ENCODE assay signal across 29 cellular contexts in the genomic region with DNA sequence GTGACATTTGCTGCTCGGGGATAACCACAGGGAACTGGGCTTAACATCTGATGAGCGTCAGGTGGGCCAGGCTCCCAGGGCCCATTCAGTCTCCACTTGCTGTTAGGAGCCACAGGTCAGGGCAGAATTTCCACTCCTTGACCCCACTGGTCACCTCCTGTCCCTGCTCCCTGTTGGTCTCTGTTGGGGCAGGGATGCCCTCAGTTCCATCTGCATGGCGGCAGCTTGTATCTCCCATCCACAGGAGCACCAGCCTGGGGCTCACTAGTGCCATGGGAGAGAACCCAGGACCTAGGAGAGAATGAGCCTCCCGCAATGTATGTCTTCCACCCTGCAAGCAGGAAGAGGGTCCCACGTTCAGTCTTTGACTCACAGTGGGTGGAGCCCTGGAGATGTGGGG.
DNase-seq lines count a peak whose midpoint lies in the region; ATAC-seq and TF ChIP-seq lines count a peak whose summit lies in the region.
"Had no signal": no experiment of that assay in that cellular context is flagged by ENCODE, and none has a peak within 500 bp of the region (broad histone marks: within the 10 kb centered on the region; RNA-seq: fewer than 3 reads in every experiment).

No MANE protein-coding gene starts in this region.

- H3K9me3 Mint-ChIP-seq in brain (no peaks in the 10 kb centered on the region), neural progenitor cell (no peaks in the 10 kb centered on the region)
- H3K9me3 Mint-ChIP-seq: activated B cell treated with CpG ODN at 0.5 μM for 24 hours; activated T-helper 2 cell treated with anti-CD3 and anti-CD28 coated beads, Interferon-gamma antibody, Interleukin-2, Interleukin-4, amounts not matched to agents 10 μg/mL and 5 μg/mL and 100 μg/mL, durations not matched to agents 14 hours and 24 hours and 36 hours; effector memory CD8-positive, alpha-beta T cell had no signal

- peaks cover 80% of the 10 kb centered on the region for H3K79me2 ChIP-seq in neural progenitor cell (ENCODE audit: low read depth)

- H3K27ac ChIP-seq in BLaER1 treated with 17β-estradiol and CSF1 and Interleukin-3, amounts not matched to agents 10 nM and 100 nM: peak overlapping the region in 8 of 11 experiments; percentile 11 to 84 (median 48); a peak in 11 of 22 replicates
- H3K27ac ChIP-seq in HEK293 (ENCODE audit: extremely low read depth, low read depth, low read length): no peak overlapping the region
- H3K27ac ChIP-seq in neural progenitor cell: no peak overlapping the region
- H3K27ac ChIP-seq: heart left ventricle, Peyer's patch, upper lobe of right lung had no signal

- no peak overlapping the region for H3K4me3 ChIP-seq in BLaER1 treated with 17β-estradiol and CSF1 and Interleukin-3, amounts not matched to agents 10 nM and 100 nM
- H3K4me3 ChIP-seq in HEK293 (ENCODE audit: low read depth, low read length): no peak overlapping the region
- no peak overlapping the region for H3K4me3 ChIP-seq in neural progenitor cell
- H3K4me3 ChIP-seq: heart left ventricle, MG63, Peyer's patch, upper lobe of right lung had no signal

- no peaks in the 10 kb centered on the region for H3K27me3 ChIP-seq in BLaER1 treated with 17β-estradiol and CSF1 and Interleukin-3, amounts not matched to agents 10 nM and 100 nM
- no peaks in the 10 kb centered on the region for H3K27me3 ChIP-seq in neural progenitor cell
- H3K27me3 ChIP-seq: heart left ventricle, MG63, Peyer's patch, upper lobe of right lung had no signal

- H4K20me1 ChIP-seq in BLaER1 treated with 17β-estradiol and CSF1 and Interleukin-3, amounts not matched to agents 10 nM and 100 nM: no peaks in the 10 kb centered on the region; a peak in 2 of 22 replicates
- peaks cover 56% of the 10 kb centered on the region for H4K20me1 ChIP-seq in neural progenitor cell (ENCODE audit: low read depth)

- no peak overlapping the region for H2AFZ ChIP-seq in neural progenitor cell (replicated peaks)

- TF ChIP-seq CTCF in HEK293 (tag by site-specific recombination; IDR thresholded peaks at IDR 0.05) (no peak), brain (conservative IDR thresholded peaks at IDR 0.05) (no peak), neural progenitor cell (IDR thresholded peaks at IDR 0.05) (no peak), GM20000 (IDR thresholded peaks at IDR 0.05; ENCODE audit: extremely low read depth, missing control alignments) (no peak)

- peaks cover 40 to 100% (median 94%) of the 10 kb centered on the region in 10 experiments for H3K4me1 ChIP-seq in BLaER1 treated with 17β-estradiol and CSF1 and Interleukin-3, amounts not matched to agents 10 nM and 100 nM
- H3K4me1 ChIP-seq in HEK293 (ENCODE audit: control insufficient read depth, insufficient read depth, low read length) (peaks cover 37% of the 10 kb centered on the region), neural progenitor cell (peaks cover 74% of the 10 kb centered on the region)
- H3K4me1 ChIP-seq: upper lobe of right lung had no signal

- H3K4me2 ChIP-seq in BLaER1 treated with 17β-estradiol and CSF1 and Interleukin-3, amounts not matched to agents 10 nM and 100 nM: peak overlapping the region; percentile 68 to 97 (median 82); a peak in 20 of 22 replicates
- no peak overlapping the region for H3K4me2 ChIP-seq in neural progenitor cell

- no peaks in the 10 kb centered on the region for H3K36me3 Mint-ChIP-seq in brain
- peaks cover 25% of the 10 kb centered on the region for H3K36me3 Mint-ChIP-seq in neural progenitor cell

- peaks cover 35% of the 10 kb centered on the region for H3K4me1 Mint-ChIP-seq in brain
- H3K4me1 Mint-ChIP-seq in neural progenitor cell: peaks cover 49% of the 10 kb centered on the region

- POLR2A ChIA-PET in HEK293 (lab: Yijun Ruan, JAX): no interaction called here

- H3K9me3 ChIP-seq in BLaER1 treated with 17β-estradiol and CSF1 and Interleukin-3, amounts not matched to agents 10 nM and 100 nM (replicated peaks in 1 of 11): no peaks in the 10 kb centered on the region
- H3K9me3 ChIP-seq in HEK293 (ENCODE audit: control insufficient read depth, insufficient read depth, low read depth, low read length) (no peaks in the 10 kb centered on the region), neural progenitor cell (ENCODE audit: low read depth) (no peaks in the 10 kb centered on the region)
- H3K9me3 ChIP-seq: heart left ventricle, MG63, Peyer's patch, upper lobe of right lung had no signal

- CTCF ChIA-PET in HEK293 (lab: Yijun Ruan, JAX): no interaction called here

- H3K36me3 ChIP-seq in BLaER1 treated with 17β-estradiol and CSF1 and Interleukin-3, amounts not matched to agents 10 nM and 100 nM: peaks cover 0 to 65% (median 11%) of the 10 kb centered on the region in 11 experiments; a peak in 12 of 22 replicates
- H3K36me3 ChIP-seq in HEK293 (ENCODE audit: control insufficient read depth in 2 of 2, insufficient read depth in 1 of 2, low read length in 2 of 2) (peaks cover 0 to 4% of the 10 kb centered on the region in 2 experiments; a peak in 1 of 3 replicates), neural progenitor cell (no peaks in the 10 kb centered on the region)
- H3K36me3 ChIP-seq: MG63, Peyer's patch, upper lobe of right lung had no signal

- peaks cover 35% of the 10 kb centered on the region for H3F3A ChIP-seq in neural progenitor cell (ENCODE audit: low read depth)

- no peak for ATAC-seq in GM21447 (IDR thresholded peaks at IDR 0.05; ENCODE audit: unreplicated experiment)
- no peak for ATAC-seq in HG02938 (IDR thresholded peaks at IDR 0.05; ENCODE audit: unreplicated experiment)
- ATAC-seq: effector memory CD8-positive, alpha-beta T cell; heart left ventricle; left colon; upper lobe of right lung had no signal

- H3K27ac Mint-ChIP-seq in brain: peak overlapping the region in 3 of 5 experiments; percentile 43 to 96 (median 73)
- H3K27ac Mint-ChIP-seq in neural progenitor cell: peak overlapping the region; percentile 86

- H3K9ac ChIP-seq in BLaER1 treated with 17β-estradiol and CSF1 and Interleukin-3, amounts not matched to agents 10 nM and 100 nM: peak overlapping the region in 4 of 11 experiments; percentile 7 to 61 (median 46); a peak in 3 of 22 replicates
- no peak overlapping the region for H3K9ac ChIP-seq in neural progenitor cell

- DNase-seq in neural progenitor cell (ENCODE audit: low spot score): no peak
- no peak for DNase-seq in GM20000 (ENCODE audit: low spot score)
- DNase-seq in NCI-H345 treated with DMSO at 0.1 percent for 48 hours (lab: John Stamatoyannopoulos, UW; ENCODE audit: unreplicated experiment): no peak
- DNase-seq: activated B cell treated with CpG ODN at 0.5 μM for 24 hours; activated CD4-positive, alpha-beta T cell treated with anti-CD3 and anti-CD28 coated beads, Interleukin-2, amount 50 U/mL, for 4 hours; anterior cingulate cortex; cortex of kidney; effector memory CD8-positive, alpha-beta T cell; EL; GOT3; heart left ventricle; left colon; mammary epithelial cell; MG63; NCI-H2029 treated with DMSO at 0.1 percent for 48 hours; NCI-H2227 treated with DMSO at 0.1 percent for 48 hours; occipital lobe; Peyer's patch; SIG-M5; substantia nigra; T-helper 9 cell; upper lobe of right lung had no signal

- H3K27me3 Mint-ChIP-seq in brain (no peaks in the 10 kb centered on the region), neural progenitor cell (ENCODE audit: insufficient read depth, low read depth) (peaks cover 6% of the 10 kb centered on the region)
- H3K27me3 Mint-ChIP-seq: activated B cell treated with CpG ODN at 0.5 μM for 24 hours; activated naive CD8-positive, alpha-beta T cell; effector memory CD8-positive, alpha-beta T cell had no signal

- H3K4me3 Mint-ChIP-seq in brain: no peak overlapping the region
- peak overlapping the region; percentile 30 for H3K4me3 Mint-ChIP-seq in neural progenitor cell
- H3K4me3 Mint-ChIP-seq: activated B cell treated with CpG ODN at 0.5 μM for 24 hours; activated naive CD8-positive, alpha-beta T cell; effector memory CD8-positive, alpha-beta T cell had no signal

TF ChIP-seq in HEK293, 187 proteins besides CTCF, POLR2A, EP300 and RAD21:
- TF ChIP-seq SCRT2 (tag by site-specific recombination; IDR thresholded peaks at IDR 0.05) (peak; percentile 54), ZSCAN23 (tag by site-specific recombination; IDR thresholded peaks at IDR 0.05) (no peak)
TF ChIP-seq in HEK293: peak in this region for 1.

Comparison
In these comparisons a context has a peak if more than half of its experiments do, and no peak if none do; other contexts are left out.
1. H3K27ac ChIP-seq: peak in BLaER1 treated with 17β-estradiol and CSF1 and Interleukin-3, amounts not matched to agents 10 nM and 100 nM (8 of 11); none in HEK293 (single experiment) and neural progenitor cell (single experiment).